Comparison of ENCODE assay signal across 15 cellular contexts in genomic region chr21:16192900-16193299, GRCh38.
A peak's percentile ranks its signal among the peaks of the same experiment; 100 is the strongest.
DNase-seq lines count a peak whose midpoint lies in the region; ATAC-seq, FAIRE-seq and TF ChIP-seq lines count a peak whose summit lies in the region.
"Had no signal": no experiment of that assay in that cellular context is flagged by ENCODE, and none has a peak within 500 bp of the region (broad histone marks: within the 10 kb centered on the region; RNA-seq: fewer than 3 reads in every experiment).

No MANE protein-coding gene starts in this region.

- H3K4me1 ChIP-seq in cardiac muscle cell (ENCODE audit: low read depth) (peaks cover 27% of the 10 kb centered on the region), heart right ventricle (peaks cover 0 to 35% (median 0%) of the 10 kb centered on the region in 9 donors), adipocyte (ENCODE audit: control insufficient read depth, insufficient read depth, low read length) (peaks cover 10% of the 10 kb centered on the region), foreskin keratinocyte (peaks cover 6% of the 10 kb centered on the region)
- H3K4me1 ChIP-seq: prostate gland, SJCRH30 had no signal

- H3K27me3 ChIP-seq in cardiac muscle cell (no peaks in the 10 kb centered on the region), heart right ventricle (no peaks in the 10 kb centered on the region), adipocyte (replicated peaks; ENCODE audit: control insufficient read depth, insufficient read depth, low read length) (no peaks in the 10 kb centered on the region), foreskin keratinocyte (no peaks in the 10 kb centered on the region)
- H3K27me3 ChIP-seq: SJCRH30, testis had no signal

- H3K9ac ChIP-seq in adipocyte (ENCODE audit: low read length): no peak overlapping the region

- WGBS in heart right ventricle, 2 donors: 92 to 95% methylated on average over 2 of the region's 2 CpGs

- ATAC-seq in heart right ventricle (no peak), foreskin keratinocyte (peak; percentile 81)

- no peaks in the 10 kb centered on the region for H3K36me3 ChIP-seq in cardiac muscle cell
- no peaks in the 10 kb centered on the region for H3K36me3 ChIP-seq in heart right ventricle
- H3K36me3 ChIP-seq in adipocyte (ENCODE audit: control insufficient read depth, insufficient read depth, low read length, severe bottlenecking): no peaks in the 10 kb centered on the region
- H3K36me3 ChIP-seq: prostate gland, SJCRH30 had no signal

- FAIRE-seq in urothelium cell line (lab: Jason Lieb, UNC): no peak

- H3K4me3 ChIP-seq in cardiac muscle cell: no peak overlapping the region
- no peak overlapping the region for H3K4me3 ChIP-seq in heart right ventricle
- no peak overlapping the region for H3K4me3 ChIP-seq in adipocyte (ENCODE audit: low read length)
- H3K4me3 ChIP-seq: prostate gland, testis had no signal

- peak overlapping the region; percentile 95 for H3K27ac ChIP-seq in cardiac muscle cell
- H3K27ac ChIP-seq in heart right ventricle: no peak overlapping the region
- no peak overlapping the region for H3K27ac ChIP-seq in foreskin keratinocyte

- intact Hi-C loops in heart right ventricle (cut with DNase I): loop anchor here in 6 of 10 donors (5.0 to 10.0 kb wide), 6 partner anchors 108 to 232 kb away; no protein-coding TSS in a partner anchor

- TF ChIP-seq CTCF in cardiac muscle cell (IDR thresholded peaks at IDR 0.05; ENCODE audit: low read depth, low read length) (no peak), heart right ventricle (IDR thresholded peaks at IDR 0.05) (no peak), foreskin keratinocyte (conservative IDR thresholded peaks at IDR 0.05) (no peak)

- DNase-seq in cardiac muscle cell (ENCODE audit: low read depth in 1 of 2, low spot score in 1 of 2) (peak in 1 of 2 donors; percentile 29), heart right ventricle (no peak), adipocyte (ENCODE audit: low read depth) (peak; percentile 29), foreskin keratinocyte (peak; percentile 51 to 82), urothelium cell line (ENCODE audit: low spot score) (peak; percentile 13), SW 1271 (lab: John Stamatoyannopoulos, UW) (no peak), germinal center (ENCODE audit: low spot score) (no peak), activated gamma-delta T cell (lab: John Stamatoyannopoulos, UW) (no peak)
- DNase-seq: activated gamma-delta T cell treated with Interleukin-2 at 50 U/mL for 16 hours; central memory CD4-positive, alpha-beta T cell; COR-L47; NCI-H1417 treated with DMSO at 0.1 percent for 48 hours; SJCRH30; testis had no signal

- no peaks in the 10 kb centered on the region for H3K9me3 ChIP-seq in cardiac muscle cell (ENCODE audit: low read depth)
- H3K9me3 ChIP-seq in heart right ventricle: peaks cover 0 to 6% (median 0%) of the 10 kb centered on the region in 11 donors
- no peaks in the 10 kb centered on the region for H3K9me3 ChIP-seq in adipocyte (ENCODE audit: control insufficient read depth, low read length)
- H3K9me3 ChIP-seq: prostate gland, SJCRH30, testis had no signal

Comparison
In these comparisons a context has a peak if more than half of its experiments do, and no peak if none do; other contexts are left out.
1. DNase-seq: peak in adipocyte (single experiment), foreskin keratinocyte (2 of 2) and urothelium cell line (single experiment); none in heart right ventricle (0 of 2), SW 1271 (0 of 2), germinal center (single experiment) and activated gamma-delta T cell (single experiment).